ENCODE assay signal across 9 cellular contexts in genomic region chr2:5695641-5696350, GRCh38. TPM values are rescaled to one million over a fixed set of nuclear protein-coding genes. Genes with fewer than 3 reads are reported as not detected.
A peak's percentile ranks its signal among the peaks of the same experiment; 100 is the strongest.
DNase-seq lines count a peak whose midpoint lies in the region; ATAC-seq and TF ChIP-seq lines count a peak whose summit lies in the region.
"Had no signal": no experiment of that assay in that cellular context is flagged by ENCODE, and none has a peak within 500 bp of the region (broad histone marks: within the 10 kb centered on the region; RNA-seq: fewer than 3 reads in every experiment).

No MANE protein-coding gene starts in this region.

- TF ChIP-seq CTCF in AG04450 (IDR thresholded peaks at IDR 0.05; ENCODE audit: low read depth, low read length) = no peak
- no peak for TF ChIP-seq CTCF in HEK293 (tag by site-specific recombination; IDR thresholded peaks at IDR 0.05)
- TF ChIP-seq CTCF in left lung (IDR thresholded peaks at IDR 0.05) = no peak

- H3K27me3 Mint-ChIP-seq in activated naive CD8-positive, alpha-beta T cell = peaks cover 31% of the 10 kb centered on the region

- CTCF ChIA-PET in AG04450 (lab: Charles Lee) = interaction anchor here (0.5 to 1.7 kb wide), 2 partner anchors 84 to 220 kb away, joined by 6 to 9 read pairs; no protein-coding TSS in a partner anchor
- CTCF ChIA-PET in HEK293 (lab: Yijun Ruan, JAX) = no interaction called here

- H3K27ac ChIP-seq in AG04450 (ENCODE audit: low read depth, low read length) (peak overlapping the region; percentile 52), HEK293 (ENCODE audit: extremely low read depth, low read depth, low read length) (peak overlapping the region; percentile 93), left lung (no peak overlapping the region)

- peak overlapping the region; percentile 78 for H3K4me3 ChIP-seq in AG04450 (ENCODE audit: low read depth, low read length)
- peak overlapping the region; percentile 68 for H3K4me3 ChIP-seq in HEK293 (ENCODE audit: low read depth, low read length)
- H3K4me3 ChIP-seq in left lung = peak overlapping the region; percentile 5 to 25

- POLR2A ChIA-PET in AG04450 (lab: Yijun Ruan, JAX) = interaction anchor here (0.7 to 1.5 kb wide), 3 partner anchors 152 to 220 kb away, joined by 3 to 11 read pairs (median 8); no protein-coding TSS in a partner anchor
- POLR2A ChIA-PET in HEK293 (lab: Yijun Ruan, JAX) = no interaction called here

- H3K27me3 ChIP-seq in AG04450 (ENCODE audit: control insufficient read depth, insufficient read depth, low read length) (no peaks in the 10 kb centered on the region), left lung (peaks cover 80 to 100% of the 10 kb centered on the region in 2 donors)

- 0 out of 3 replicates have a peak, but pooled peaks cover 0 to 4% of the 10 kb centered on the region in 2 experiments for H3K36me3 ChIP-seq in HEK293 (ENCODE audit: control insufficient read depth in 2 of 2, insufficient read depth in 1 of 2, low read length in 2 of 2)
- H3K36me3 ChIP-seq in left lung = no peaks in the 10 kb centered on the region

- no peak overlapping the region for H3K27ac Mint-ChIP-seq in activated naive CD8-positive, alpha-beta T cell

- H3K9me3 ChIP-seq in AG04450 (ENCODE audit: control insufficient read depth, insufficient read depth, low read length) = no peaks in the 10 kb centered on the region; the same call in 1 of the 2 replicates
- no peaks in the 10 kb centered on the region for H3K9me3 ChIP-seq in HEK293 (ENCODE audit: control insufficient read depth, insufficient read depth, low read depth, low read length)
- H3K9me3 ChIP-seq in left lung = no peaks in the 10 kb centered on the region

- DNase-seq in AG04450 (ENCODE audit: low read depth, low spot score) = no peak
- DNase-seq in left lung = peak in 1 of 2 donors; percentile 72
- DNase-seq in HUDEP-2 (lab: John Stamatoyannopoulos, UW; ENCODE audit: unreplicated experiment in 76 of 76) = no peak
- no peak for DNase-seq in HT-29 (ENCODE audit: low spot score)
- no peak for DNase-seq in SW480 (ENCODE audit: low spot score)

- peak; percentile 11 for ATAC-seq in left lung
- no peak for ATAC-seq in HG02870 (IDR thresholded peaks at IDR 0.05; ENCODE audit: unreplicated experiment)

- H3K4me3 Mint-ChIP-seq in activated naive CD8-positive, alpha-beta T cell = peak overlapping the region; percentile 72

- H3K36me3 Mint-ChIP-seq in activated naive CD8-positive, alpha-beta T cell = no peaks in the 10 kb centered on the region

- intact Hi-C loops in left lung (cut with DNase I) = no loop called here

- H3K4me1 ChIP-seq in HEK293 (ENCODE audit: control insufficient read depth, insufficient read depth, low read length) = no peaks in the 10 kb centered on the region
- H3K4me1 ChIP-seq in left lung = peaks cover 5 to 39% of the 10 kb centered on the region in 2 donors

- peaks cover 23% of the 10 kb centered on the region for H3K4me1 Mint-ChIP-seq in activated naive CD8-positive, alpha-beta T cell (ENCODE audit: low read depth)

- no peaks in the 10 kb centered on the region for H3K9me3 Mint-ChIP-seq in activated naive CD8-positive, alpha-beta T cell (ENCODE audit: low read depth)

TF ChIP-seq in HEK293, 187 proteins besides CTCF, POLR2A, EP300 and RAD21:
- no peak for TF ChIP-seq ZNF791 (tag by site-specific recombination; IDR thresholded peaks at IDR 0.05)
- no peak for TF ChIP-seq ZNF670 (tag by site-specific recombination; IDR thresholded peaks at IDR 0.05; ENCODE audit: low read depth)
- TF ChIP-seq SP2 (tag by site-specific recombination; IDR thresholded peaks at IDR 0.05) = peak; percentile 31; the same call in 1 of the 2 replicates
- TF ChIP-seq ZNF776 (tag by site-specific recombination; IDR thresholded peaks at IDR 0.05; ENCODE audit: borderline replicate concordance) = no peak
- TF ChIP-seq, protein P1, sequence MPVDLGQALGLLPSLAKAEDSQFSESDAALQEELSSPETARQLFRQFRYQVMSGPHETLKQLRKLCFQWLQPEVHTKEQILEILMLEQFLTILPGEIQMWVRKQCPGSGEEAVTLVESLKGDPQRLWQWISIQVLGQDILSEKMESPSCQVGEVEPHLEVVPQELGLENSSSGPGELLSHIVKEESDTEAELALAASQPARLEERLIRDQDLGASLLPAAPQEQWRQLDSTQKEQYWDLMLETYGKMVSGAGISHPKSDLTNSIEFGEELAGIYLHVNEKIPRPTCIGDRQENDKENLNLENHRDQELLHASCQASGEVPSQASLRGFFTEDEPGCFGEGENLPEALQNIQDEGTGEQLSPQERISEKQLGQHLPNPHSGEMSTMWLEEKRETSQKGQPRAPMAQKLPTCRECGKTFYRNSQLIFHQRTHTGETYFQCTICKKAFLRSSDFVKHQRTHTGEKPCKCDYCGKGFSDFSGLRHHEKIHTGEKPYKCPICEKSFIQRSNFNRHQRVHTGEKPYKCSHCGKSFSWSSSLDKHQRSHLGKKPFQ (tag by site-specific recombination; IDR thresholded peaks at IDR 0.05) = no peak
- no peak for TF ChIP-seq GLIS2 (tag by site-specific recombination; IDR thresholded peaks at IDR 0.05)
- no peak for TF ChIP-seq ZNF596 (tag by site-specific recombination; IDR thresholded peaks at IDR 0.05)
- TF ChIP-seq, protein P2, sequence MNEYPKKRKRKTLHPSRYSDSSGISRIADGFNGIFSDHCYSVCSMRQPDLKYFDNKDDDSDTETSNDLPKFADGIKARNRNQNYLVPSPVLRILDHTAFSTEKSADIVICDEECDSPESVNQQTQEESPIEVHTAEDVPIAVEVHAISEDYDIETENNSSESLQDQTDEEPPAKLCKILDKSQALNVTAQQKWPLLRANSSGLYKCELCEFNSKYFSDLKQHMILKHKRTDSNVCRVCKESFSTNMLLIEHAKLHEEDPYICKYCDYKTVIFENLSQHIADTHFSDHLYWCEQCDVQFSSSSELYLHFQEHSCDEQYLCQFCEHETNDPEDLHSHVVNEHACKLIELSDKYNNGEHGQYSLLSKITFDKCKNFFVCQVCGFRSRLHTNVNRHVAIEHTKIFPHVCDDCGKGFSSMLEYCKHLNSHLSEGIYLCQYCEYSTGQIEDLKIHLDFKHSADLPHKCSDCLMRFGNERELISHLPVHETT (tag by site-specific recombination; IDR thresholded peaks at IDR 0.05) = no peak
- no peak for TF ChIP-seq ZIC2 (tag by site-specific recombination; IDR thresholded peaks at IDR 0.05)

RNA-seq across cellular contexts. Expression of gene SOX11, which starts 3.6 kb away (rescaled TPM):
- 2.3 and 2.8 TPM in 2 replicates for polyA plus RNA-seq in AG04450 (2011; rRNA removed)
- 4.7 and 6.9 TPM in 2 replicates for polyA minus RNA-seq in AG04450 (2011; rRNA and poly(A)+ RNA removed)
- total RNA-seq in left lung = under 1 TPM; 0.05 to 0.23 TPM
- total RNA-seq in HT-29 (2014; rRNA removed; shearing (Covaris generic)) = not detected in 2 replicates
- total RNA-seq: pulmonary artery endothelial cell had no signal

Comparison
In these comparisons a context has a peak if more than half of its experiments do, and no peak if none do; other contexts are left out.
1. H3K27ac ChIP-seq: peak in AG04450 (single experiment) and HEK293 (single experiment); none in left lung (0 of 2).
2. H3K4me3 ChIP-seq: peak in every context shown above with its lines; median percentile 78 in AG04450; 68 in HEK293; 15 in left lung.